12 cellular contexts compared by ENCODE assay signal in genomic region chr7:100509213-100509612, GRCh38. TPM values are rescaled to one million over a fixed set of nuclear protein-coding genes. Genes with fewer than 3 reads are reported as not detected.
A peak's percentile ranks its signal among the peaks of the same experiment; 100 is the strongest.
DNase-seq lines count a peak whose midpoint lies in the region; ATAC-seq and TF ChIP-seq lines count a peak whose summit lies in the region.
"Had no signal": no experiment of that assay in that cellular context is flagged by ENCODE, and none has a peak within 500 bp of the region (broad histone marks: within the 10 kb centered on the region; RNA-seq: fewer than 3 reads in every experiment).

No MANE protein-coding gene starts in this region.

- intact Hi-C loops in IMR-90 (cut with micrococcal nuclease), result no loop called here

- peaks cover 8% of the 10 kb centered on the region for H3K9me1 ChIP-seq in IMR-90 (ENCODE audit: insufficient read depth, low read length)

- 0 out of 2 replicates have a peak overlapping the region, but pooled peaks have one; percentile 7 for H3K4ac ChIP-seq in IMR-90 (ENCODE audit: low read depth, low read length)

- H4K91ac ChIP-seq in IMR-90 (ENCODE audit: insufficient read depth, low read depth, low read length), result no peak overlapping the region; the same call in 1 of the 2 replicates

- no peak for TF ChIP-seq POLR2A in IMR-90 (IDR thresholded peaks at IDR 0.05; ENCODE audit: low read depth, low read length)

- H3K18ac ChIP-seq in IMR-90 (ENCODE audit: low read depth, low read length), result no peak overlapping the region

- peak overlapping the region in 1 of 2 experiments; percentile 75; a peak in 2 of 4 replicates for H4K8ac ChIP-seq in IMR-90 (ENCODE audit: low read depth in 2 of 2, low read length in 2 of 2)

- peaks cover 3% of the 10 kb centered on the region; the same call in 1 of the 2 replicates for H3K4me1 ChIP-seq in IMR-90 (ENCODE audit: control insufficient read depth, insufficient read depth, low read length)
- H3K4me1 ChIP-seq in Karpas-422 (ENCODE audit: low read length), result no peaks in the 10 kb centered on the region

- peak; percentile 29 for ATAC-seq in IMR-90 (ENCODE audit: low read depth)
- ATAC-seq: mucosa of descending colon had no signal

- H3K23ac ChIP-seq in IMR-90 (ENCODE audit: low read depth, low read length), result no peak overlapping the region

- WGBS in IMR-90 (ENCODE audit: extremely low coverage in 2 of 2, insufficient read length in 1 of 2), 2 experiments, result 37% methylated on average over 9 of the region's 14 CpGs; no CpG with 5 or more reads in 1 of the 2 experiments

- TF ChIP-seq RAD21 in IMR-90 (IDR thresholded peaks at IDR 0.05; ENCODE audit: low read length), result no peak

- H3K9ac ChIP-seq in IMR-90 (ENCODE audit: low read depth, low read length), result no peak overlapping the region
- no peak overlapping the region for H3K9ac ChIP-seq in Karpas-422 (ENCODE audit: low read length)

- H3K79me1 ChIP-seq in IMR-90 (ENCODE audit: low read depth in 1 of 2, low read length in 2 of 2), result no peaks in the 10 kb centered on the region

- TF ChIP-seq CTCF in IMR-90 (conservative IDR thresholded peaks at IDR 0.05; ENCODE audit: low read depth, low read length), result no peak
- TF ChIP-seq CTCF in RWPE1 (conservative IDR thresholded peaks at IDR 0.05; ENCODE audit: low read depth), result no peak
- no peak for TF ChIP-seq CTCF in fibroblast of mammary gland (conservative IDR thresholded peaks at IDR 0.05; ENCODE audit: control insufficient read depth, insufficient read depth, low read depth, low read length)

- peak overlapping the region; percentile 37; the same call in 1 of the 2 replicates for H3K14ac ChIP-seq in IMR-90 (replicated peaks; ENCODE audit: low read depth, low read length)

- no peak overlapping the region for H2BK20ac ChIP-seq in IMR-90 (ENCODE audit: low read depth, low read length)

- no peaks in the 10 kb centered on the region for H3K79me2 ChIP-seq in Karpas-422 (ENCODE audit: low read length)

- in situ Hi-C loops in IMR-90 (cut with MboI; ENCODE audit: low sequenced_read_pairs), result no loop called here

- H4K5ac ChIP-seq in IMR-90 (ENCODE audit: low read depth, low read length), result no peak overlapping the region

- dilution Hi-C loops in IMR-90 (cut with HindIII; ENCODE audit: low sequenced_read_pairs, unreplicated experiment), result no loop called here

- peaks cover 2% of the 10 kb centered on the region; the same call in 1 of the 2 replicates for H3K27me3 ChIP-seq in IMR-90 (ENCODE audit: control insufficient read depth, insufficient read depth, low read length)
- no peaks in the 10 kb centered on the region for H3K27me3 ChIP-seq in Karpas-422 (ENCODE audit: low read length)

- peak overlapping the region; percentile 62 for H2BK120ac ChIP-seq in IMR-90 (ENCODE audit: low read depth, low read length)

- H2BK15ac ChIP-seq in IMR-90 (ENCODE audit: low read depth, low read length), result no peak overlapping the region

- H2BK5ac ChIP-seq in IMR-90 (ENCODE audit: low read depth, low read length, poor library complexity, severe bottlenecking), result no peak overlapping the region

- H4K20me1 ChIP-seq in IMR-90 (ENCODE audit: insufficient read depth, low read length) (no peaks in the 10 kb centered on the region), Karpas-422 (ENCODE audit: insufficient read depth, low read depth, low read length) (no peaks in the 10 kb centered on the region)

- no TSS peak for BruUV-seq in IMR-90 (replicated peaks; lab: Mats Ljungman, UMichigan)

- H3K9me3 ChIP-seq in IMR-90 (ENCODE audit: control insufficient read depth, insufficient read depth, low read length), result no peaks in the 10 kb centered on the region
- no peaks in the 10 kb centered on the region for H3K9me3 ChIP-seq in Karpas-422 (ENCODE audit: low read length)
- H3K9me3 ChIP-seq: mucosa of descending colon, thoracic aorta had no signal

- CTCF ChIA-PET in IMR-90 (lab: Yijun Ruan, JAX), result no interaction called here
- CTCF ChIA-PET in RWPE1 (lab: Yijun Ruan, JAX), result interaction anchor here (0.6 kb wide), 1 partner anchor 165 kb away, joined by 3 read pairs; no protein-coding TSS in a partner anchor

- H2AFZ ChIP-seq in IMR-90 (replicated peaks; ENCODE audit: low read length, poor library complexity), result peak overlapping the region; percentile 88
- no peak overlapping the region for H2AFZ ChIP-seq in Karpas-422 (ENCODE audit: low read length)

- DNase-seq in IMR-90 (peak; percentile 83), RWPE1 (ENCODE audit: low spot score) (peak; percentile 79), fibroblast of mammary gland (ENCODE audit: low read depth) (peak; percentile 83), smooth muscle cell of the brain vasculature (ENCODE audit: low read depth, low spot score) (peak; percentile 57), NCI-H748 treated with DMSO at 0.1 percent for 48 hours (lab: John Stamatoyannopoulos, UW) (no peak), Karpas-422 (no peak), SK-N-DZ (ENCODE audit: low spot score) (no peak)
- no peak for DNase-seq in activated effector memory CD4-positive, alpha-beta T cell treated with anti-CD3 and anti-CD28 coated beads, Interleukin-2, amount 50 U/mL, for 16 hours
- DNase-seq: KG1, mucosa of descending colon, RPMI8226 had no signal

- H3K9me2 ChIP-seq in Karpas-422 (replicated peaks; ENCODE audit: insufficient read depth, low read length), result no peaks in the 10 kb centered on the region

- POLR2A ChIA-PET in IMR-90 (lab: Charles Lee; ENCODE audit: unreplicated experiment) (no interaction called here), RWPE1 (lab: Yijun Ruan, JAX; ENCODE audit: low non-redundant PET) (interaction anchor here (0.5 kb wide), 1 partner anchor 50 kb away, joined by 3 read pairs; no protein-coding TSS in a partner anchor)

- H3K56ac ChIP-seq in IMR-90 (ENCODE audit: extremely low read depth, insufficient read depth, low read length), result no peak overlapping the region

- H3K27ac ChIP-seq in IMR-90 (ENCODE audit: insufficient read depth, low read length) (no peak overlapping the region), RWPE1 (peak overlapping the region; percentile 94), Karpas-422 (ENCODE audit: low read length) (no peak overlapping the region)
- H3K27ac ChIP-seq: thoracic aorta had no signal

- peak overlapping the region; percentile 55 for H2AK9ac ChIP-seq in IMR-90 (replicated peaks; ENCODE audit: low read depth, low read length, poor library complexity)

- no peak overlapping the region for H3K4me3 ChIP-seq in IMR-90 (ENCODE audit: insufficient read depth, low read depth, low read length)
- H3K4me3 ChIP-seq in fibroblast of mammary gland (ENCODE audit: control insufficient read depth, low read depth, low read length), result no peak overlapping the region
- no peak overlapping the region for H3K4me3 ChIP-seq in Karpas-422 (ENCODE audit: low read length)
- H3K4me3 ChIP-seq: mucosa of descending colon, thoracic aorta had no signal

- H3K36me3 ChIP-seq in IMR-90 (ENCODE audit: control insufficient read depth, insufficient read depth, low read length) (no peaks in the 10 kb centered on the region), Karpas-422 (ENCODE audit: insufficient read depth, low read length) (no peaks in the 10 kb centered on the region)
- H3K36me3 ChIP-seq: thoracic aorta had no signal

- H3K4me2 ChIP-seq in IMR-90 (ENCODE audit: low read depth, low read length) (no peak overlapping the region), Karpas-422 (ENCODE audit: low read depth, low read length, poor library complexity, severe bottlenecking) (no peak overlapping the region)

- H2AK5ac ChIP-seq in IMR-90 (ENCODE audit: low read depth, low read length), result peak overlapping the region; percentile 28; the same call in 1 of the 2 replicates

TF ChIP-seq in IMR-90, 13 proteins besides CTCF, POLR2A, EP300 and RAD21 (continues in another document):
- TF ChIP-seq MAZ (IDR thresholded peaks at IDR 0.05; ENCODE audit: borderline replicate concordance, low read depth, low read length), result no peak
- TF ChIP-seq FOS (IDR thresholded peaks at IDR 0.05; ENCODE audit: low read depth, low read length), result no peak
- TF ChIP-seq NFE2L2 (IDR thresholded peaks at IDR 0.05; ENCODE audit: low read depth, low read length), result no peak
- TF ChIP-seq MAFK (IDR thresholded peaks at IDR 0.05; ENCODE audit: low read depth, low read length), result no peak

RNA-seq across cellular contexts. Expression of gene NYAP1, which starts 25.5 kb away (rescaled TPM):
- 0.18 and 0.28 TPM in 2 replicates for total RNA-seq in IMR-90 (2012; rRNA removed)
- 1.3 and 1.5 TPM in 2 replicates for polyA plus RNA-seq in IMR-90 (2012; rRNA removed)
- 0.94 and 1.1 TPM in 2 replicates for polyA plus RNA-seq in IMR-90 (2012; cell fraction: cytosol; rRNA removed)
- 1.8 and 2.7 TPM in 2 replicates for polyA plus RNA-seq in IMR-90 (2012; cell fraction: nucleus; rRNA removed; ENCODE audit: low replicate concordance)
- total RNA-seq in Karpas-422 (2014; rRNA removed; shearing (Covaris generic); ENCODE audit: low replicate concordance), result not detected in 2 replicates
- 3.8 and 8.3 TPM in 2 replicates for polyA plus RNA-seq in SK-N-DZ (2014; cell fraction: cytosol; rRNA removed)
- 4.8 and 8.2 TPM in 2 replicates for polyA plus RNA-seq in SK-N-DZ (2014; cell fraction: nucleus; rRNA removed)

RNA-seq across cellular contexts. Expression of gene AGFG2, which starts 29.8 kb away (rescaled TPM):
- total RNA-seq in IMR-90 (2012; rRNA removed), result 3.0 and 4.2 TPM in 2 replicates
- 10.0 and 14.2 TPM in 2 replicates for polyA plus RNA-seq in IMR-90 (2012; rRNA removed)
- 4.0 and 11.5 TPM in 2 replicates for polyA plus RNA-seq in IMR-90 (2012; cell fraction: cytosol; rRNA removed)
- 9.6 and 20.8 TPM in 2 replicates for polyA plus RNA-seq in IMR-90 (2012; cell fraction: nucleus; rRNA removed; ENCODE audit: low replicate concordance)
- total RNA-seq in Karpas-422 (2014; rRNA removed; shearing (Covaris generic); ENCODE audit: low replicate concordance), result 5.7 and 6.7 TPM in 2 replicates
- 8.0 and 8.1 TPM in 2 replicates for polyA plus RNA-seq in SK-N-DZ (2014; cell fraction: cytosol; rRNA removed)
- 10.2 and 15.8 TPM in 2 replicates for polyA plus RNA-seq in SK-N-DZ (2014; cell fraction: nucleus; rRNA removed)

RNA-seq across cellular contexts. Expression of gene TSC22D4, which starts 30.2 kb away (rescaled TPM):
- total RNA-seq in IMR-90 (2012; rRNA removed), result 9.3 and 10.0 TPM in 2 replicates
- 29.9 and 32.4 TPM in 2 replicates for polyA plus RNA-seq in IMR-90 (2012; rRNA removed)
- 30.1 and 48.3 TPM in 2 replicates for polyA plus RNA-seq in IMR-90 (2012; cell fraction: cytosol; rRNA removed)
- 39.6 and 90.8 TPM in 2 replicates for polyA plus RNA-seq in IMR-90 (2012; cell fraction: nucleus; rRNA removed; ENCODE audit: low replicate concordance)
- 40.4 and 97.3 TPM in 2 replicates for total RNA-seq in Karpas-422 (2014; rRNA removed; shearing (Covaris generic); ENCODE audit: low replicate concordance)
- polyA plus RNA-seq in SK-N-DZ (2014; cell fraction: cytosol; rRNA removed), result 21.1 and 24.7 TPM in 2 replicates
- 16.0 and 23.2 TPM in 2 replicates for polyA plus RNA-seq in SK-N-DZ (2014; cell fraction: nucleus; rRNA removed)

RNA-seq across cellular contexts. Expression of gene SPACDR, which starts 45.2 kb away (rescaled TPM):
- 0.54 and 1.1 TPM in 2 replicates for total RNA-seq in IMR-90 (2012; rRNA removed)
- 1.3 and 2.1 TPM in 2 replicates for polyA plus RNA-seq in IMR-90 (2012; rRNA removed)
- 2.3 and 3.1 TPM in 2 replicates for polyA plus RNA-seq in IMR-90 (2012; cell fraction: cytosol; rRNA removed)
- polyA plus RNA-seq in IMR-90 (2012; cell fraction: nucleus; rRNA removed; ENCODE audit: low replicate concordance), result 8.7 and 10.3 TPM in 2 replicates
- total RNA-seq in Karpas-422 (2014; rRNA removed; shearing (Covaris generic); ENCODE audit: low replicate concordance), result 1.5 and 2.8 TPM in 2 replicates
- polyA plus RNA-seq in SK-N-DZ (2014; cell fraction: cytosol; rRNA removed), result not detected in 2 replicates
- polyA plus RNA-seq in SK-N-DZ (2014; cell fraction: nucleus; rRNA removed), result 1.8 TPM in 1 of 2 replicates, not detected in the other
- total RNA-seq: thoracic aorta had no signal

Comparison
In these comparisons a context has a peak if more than half of its experiments do, and no peak if none do; other contexts are left out.
1. DNase-seq: peak in IMR-90 (single experiment), RWPE1 (single experiment), fibroblast of mammary gland (single experiment) and smooth muscle cell of the brain vasculature (single experiment); none in NCI-H748 treated with DMSO at 0.1 percent for 48 hours (single experiment), activated effector memory CD4-positive, alpha-beta T cell treated with anti-CD3 and anti-CD28 coated beads, Interleukin-2, amount 50 U/mL, for 16 hours (single experiment), Karpas-422 (single experiment) and SK-N-DZ (single experiment).